Comparison of ENCODE assay signal across 7 cellular contexts in genomic region chr11:63573881-63574855, GRCh38. TPM values are rescaled to one million over a fixed set of nuclear protein-coding genes. Genes with fewer than 3 reads are reported as not detected.
DNase-seq lines count a peak whose midpoint lies in the region; ATAC-seq and TF ChIP-seq lines count a peak whose summit lies in the region.

No MANE protein-coding gene starts in this region.

- DNase-seq in ELR (ENCODE audit: low read depth), result peak; percentile 42
- DNase-seq in activated CD4-positive, alpha-beta T cell treated with anti-CD3 and anti-CD28 coated beads for 48 hours, result peak; percentile 29
- peak; percentile 67 for DNase-seq in prostate gland (ENCODE audit: low spot score)

- ATAC-seq in HG03432 (IDR thresholded peaks at IDR 0.05; ENCODE audit: unreplicated experiment) (peak; percentile 53), gastroesophageal sphincter (peak; percentile 57), GM19455 (IDR thresholded peaks at IDR 0.05; ENCODE audit: unreplicated experiment) (no peak), GM18505 (IDR thresholded peaks at IDR 0.05; ENCODE audit: unreplicated experiment) (no peak)

- intact Hi-C loops in prostate gland (cut with DNase I), result loop anchor here (2.0 kb wide), 1 partner anchor 37 kb away; the partner anchor contains the start of gene PLAAT4

- TF ChIP-seq CTCF in gastroesophageal sphincter (IDR thresholded peaks at IDR 0.05) (peak in 1 of 4 experiments; percentile 13), prostate gland (IDR thresholded peaks at IDR 0.05) (peak in 1 of 4 experiments; percentile 8)

- H3K27ac ChIP-seq in gastroesophageal sphincter (peak overlapping the region; percentile 61 to 80 (median 76)), prostate gland (peak overlapping the region; percentile 62 to 71)

- no peaks in the 10 kb centered on the region for H3K9me3 ChIP-seq in gastroesophageal sphincter
- no peaks in the 10 kb centered on the region for H3K9me3 ChIP-seq in prostate gland

- TF ChIP-seq EP300 in gastroesophageal sphincter (IDR thresholded peaks at IDR 0.05), result no peak

- peak overlapping the region; percentile 18 to 29 for H3K4me3 ChIP-seq in gastroesophageal sphincter
- peak overlapping the region; percentile 13 to 23 for H3K4me3 ChIP-seq in prostate gland

- H3K27me3 ChIP-seq in gastroesophageal sphincter (no peaks in the 10 kb centered on the region), prostate gland (replicated peaks; ENCODE audit: insufficient read depth) (no peaks in the 10 kb centered on the region)

- 35 to 52% methylated on average over 11 to 12 of the region's 15 CpGs for WGBS in gastroesophageal sphincter (ENCODE audit: low coverage in 1 of 2), 2 donors
- WGBS in prostate gland, result 33% methylated on average over 15 of the region's 15 CpGs

- no peak for TF ChIP-seq POLR2A in gastroesophageal sphincter (IDR thresholded peaks at IDR 0.05)
- TF ChIP-seq POLR2A in prostate gland (IDR thresholded peaks at IDR 0.05), result no peak
- no peak for TF ChIP-seq POLR2A in GM18505 (IDR thresholded peaks at IDR 0.05; ENCODE audit: borderline replicate concordance, extremely low read depth, insufficient read depth, insufficient read length)

- H3K36me3 ChIP-seq in gastroesophageal sphincter (peaks cover 0 to 6% of the 10 kb centered on the region in 2 donors), prostate gland (no peaks in the 10 kb centered on the region)

- H3K4me1 ChIP-seq in gastroesophageal sphincter (peaks cover 6 to 33% (median 13%) of the 10 kb centered on the region in 3 donors), prostate gland (replicated peaks) (peaks cover 2% of the 10 kb centered on the region)

RNA-seq across cellular contexts. Expression of gene PLAAT2, which starts 11.0 kb away (rescaled TPM):
- total RNA-seq in gastroesophageal sphincter, result not detected
- 1 to 10 TPM in 1 of 2 donors, not detected in 1; 2.6 TPM for total RNA-seq in prostate gland

RNA-seq across cellular contexts. Expression of gene PLAAT4, which starts 37.6 kb away (rescaled TPM):
- total RNA-seq in gastroesophageal sphincter (10 to 100 TPM; 18.0 to 40.5 (median 35.9) TPM), prostate gland (10 to 100 TPM; 47.6 to 50.8 TPM)

RNA-seq across cellular contexts. Expression of gene PLAAT3, which starts 40.1 kb away (rescaled TPM):
- total RNA-seq in gastroesophageal sphincter (10 to 100 TPM; 45.9 to 69.1 (median 53.2) TPM), prostate gland (100 to 1,000 TPM in 1 of 2 donors, 1 to 10 TPM in 1; 7.0 to 118 TPM)

Comparison
In these comparisons a context has a peak if more than half of its experiments do, and no peak if none do; other contexts are left out.
1. ATAC-seq: peak in HG03432 (single experiment) and gastroesophageal sphincter (single experiment); none in GM19455 (single experiment) and GM18505 (single experiment).
2. Peak in every context shown above with its lines, with median percentiles within 50 percentile points of each other: DNase-seq.